Comparison of ENCODE assay signal across 2 cellular contexts in genomic region chr19:17967258-17968051, GRCh38.
A peak's percentile ranks its signal among the peaks of the same experiment; 100 is the strongest.
TF ChIP-seq lines count a peak whose summit lies in the region.

No MANE protein-coding gene starts in this region.

TF ChIP-seq in HEK293, 187 proteins besides CTCF, POLR2A, EP300 and RAD21:
- TF ChIP-seq GLIS1 (tag by site-specific recombination; IDR thresholded peaks at IDR 0.05): peak; percentile 96
- peak; percentile 57 for TF ChIP-seq PATZ1 (tag by site-specific recombination; IDR thresholded peaks at IDR 0.05)
- TF ChIP-seq ZBTB26 (tag by site-specific recombination; optimal IDR thresholded peaks at IDR 0.05): peak; percentile 42
- TF ChIP-seq ZIC2 (tag by site-specific recombination; IDR thresholded peaks at IDR 0.05): peak; percentile 97
- 0 out of 2 replicates have a peak, but pooled peaks have one; percentile 53 for TF ChIP-seq ZSCAN30 (tag by site-specific recombination; IDR thresholded peaks at IDR 0.05)
- peak; percentile 76 for TF ChIP-seq ZNF398 (tag by site-specific recombination; IDR thresholded peaks at IDR 0.05)
- TF ChIP-seq ZNF169 (tag by site-specific recombination; IDR thresholded peaks at IDR 0.05): no peak
- TF ChIP-seq ZNF423 (tag by site-specific recombination; IDR thresholded peaks at IDR 0.05): peak; percentile 69
- TF ChIP-seq ZNF37A (tag by site-specific recombination; IDR thresholded peaks at IDR 0.05): no peak
- no peak for TF ChIP-seq MEIS1 (CRISPR knock-in tag; IDR thresholded peaks at IDR 0.05; ENCODE audit: borderline replicate concordance)
- TF ChIP-seq ZBTB7A (tag by site-specific recombination; IDR thresholded peaks at IDR 0.05; ENCODE audit: low read depth): peak; percentile 66; the same call in 1 of the 2 replicates
- peak; percentile 69 for TF ChIP-seq ZBTB8A (tag by site-specific recombination; IDR thresholded peaks at IDR 0.05)

TF ChIP-seq in H1, 55 proteins besides CTCF, POLR2A, EP300 and RAD21:
- TF ChIP-seq ATF2 (IDR thresholded peaks at IDR 0.05; ENCODE audit: low read length) (no peak), KDM4A (IDR thresholded peaks at IDR 0.05; ENCODE audit: low read depth, low read length, severe bottlenecking) (peak; percentile 59)
